29 cellular contexts compared by ENCODE assay signal in the genomic region with DNA sequence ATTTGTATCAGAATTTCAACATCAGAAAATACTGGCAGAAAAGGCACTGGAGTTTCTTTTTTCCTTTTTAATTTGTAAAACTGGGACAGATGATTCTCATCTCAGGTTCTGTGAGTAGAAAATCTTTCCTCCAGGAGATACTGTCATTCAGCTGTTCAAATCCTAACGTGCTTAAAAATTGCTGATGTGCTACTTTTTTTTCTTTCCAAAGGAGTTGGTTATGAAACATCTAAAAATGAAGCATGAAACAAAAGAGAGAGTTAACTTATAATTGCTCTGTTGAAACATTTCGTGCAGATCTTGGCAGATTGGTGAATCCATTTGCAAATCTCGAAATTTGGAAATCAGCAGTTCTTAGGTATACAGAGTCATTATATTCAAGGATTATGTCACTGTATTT.
"Had no signal": no experiment of that assay in that cellular context is flagged by ENCODE, and none has a peak within 500 bp of the region (broad histone marks: within the 10 kb centered on the region; RNA-seq: fewer than 3 reads in every experiment).

No MANE protein-coding gene starts in this region.

- H3K27me3 ChIP-seq: colonic mucosa, esophagus muscularis mucosa, esophagus squamous epithelium, foreskin keratinocyte, gastrocnemius medialis, gastroesophageal sphincter, heart left ventricle had no signal

- ATAC-seq: effector memory CD8-positive, alpha-beta T cell; esophagus mucosa; foreskin keratinocyte; gastrocnemius medialis; gastroesophageal sphincter; heart left ventricle; heart right ventricle had no signal

- H3K27ac Mint-ChIP-seq: dendritic cell treated with granulocyte-macrophage colony-stimulating factor and Interleukin-4, amounts not matched to agents 40 ng/mL and 50 ng/mL, for 4 days; effector memory CD8-positive, alpha-beta T cell; endodermal cell had no signal

- H3K36me3 ChIP-seq: colonic mucosa, esophagus muscularis mucosa, esophagus squamous epithelium, gastrocnemius medialis, gastroesophageal sphincter, heart left ventricle, heart right ventricle had no signal

- H3K4me1 ChIP-seq: colonic mucosa, esophagus muscularis mucosa, esophagus squamous epithelium, foreskin keratinocyte, gastrocnemius medialis, gastroesophageal sphincter, heart left ventricle, heart right ventricle had no signal

- H3K4me1 Mint-ChIP-seq: endodermal cell had no signal

- H3K4me3 Mint-ChIP-seq: dendritic cell treated with granulocyte-macrophage colony-stimulating factor and Interleukin-4, amounts not matched to agents 40 ng/mL and 50 ng/mL, for 4 days; effector memory CD8-positive, alpha-beta T cell; endodermal cell had no signal

- H3K27ac ChIP-seq: colonic mucosa, coronary artery, dorsolateral prefrontal cortex, epithelial cell of prostate, esophagus muscularis mucosa, esophagus squamous epithelium, foreskin keratinocyte, gastrocnemius medialis, gastroesophageal sphincter, heart left ventricle, heart right ventricle had no signal

- FAIRE-seq: colon, endometrium, endothelial cell of umbilical vein, frontal cortex had no signal

- H3K9me3 ChIP-seq: colonic mucosa, esophagus muscularis mucosa, esophagus squamous epithelium, gastrocnemius medialis, gastroesophageal sphincter, heart left ventricle, heart right ventricle had no signal

- H3K4me3 ChIP-seq: colonic mucosa, coronary artery, dorsolateral prefrontal cortex, esophagus muscularis mucosa, esophagus squamous epithelium, gastrocnemius medialis, gastroesophageal sphincter, heart left ventricle, heart right ventricle had no signal

- DNase-seq: colonic mucosa; cortex of kidney; dermis blood vessel endothelial cell; dorsolateral prefrontal cortex; effector CD4-positive, alpha-beta T cell; effector CD8-positive, alpha-beta T cell; effector memory CD4-positive, alpha-beta T cell; effector memory CD8-positive, alpha-beta T cell; endodermal cell; erythroblast; esophagus squamous epithelium; foreskin fibroblast; foreskin keratinocyte; foreskin melanocyte; gastrocnemius medialis; glutamatergic neuron; head of caudate nucleus; heart left ventricle; heart right ventricle had no signal

- H3K9me3 Mint-ChIP-seq: endodermal cell had no signal

- H3K27me3 Mint-ChIP-seq: dendritic cell treated with granulocyte-macrophage colony-stimulating factor and Interleukin-4, amounts not matched to agents 40 ng/mL and 50 ng/mL, for 4 days; effector memory CD8-positive, alpha-beta T cell had no signal
